Comparison of ENCODE assay signal across 8 cellular contexts in the genomic region with DNA sequence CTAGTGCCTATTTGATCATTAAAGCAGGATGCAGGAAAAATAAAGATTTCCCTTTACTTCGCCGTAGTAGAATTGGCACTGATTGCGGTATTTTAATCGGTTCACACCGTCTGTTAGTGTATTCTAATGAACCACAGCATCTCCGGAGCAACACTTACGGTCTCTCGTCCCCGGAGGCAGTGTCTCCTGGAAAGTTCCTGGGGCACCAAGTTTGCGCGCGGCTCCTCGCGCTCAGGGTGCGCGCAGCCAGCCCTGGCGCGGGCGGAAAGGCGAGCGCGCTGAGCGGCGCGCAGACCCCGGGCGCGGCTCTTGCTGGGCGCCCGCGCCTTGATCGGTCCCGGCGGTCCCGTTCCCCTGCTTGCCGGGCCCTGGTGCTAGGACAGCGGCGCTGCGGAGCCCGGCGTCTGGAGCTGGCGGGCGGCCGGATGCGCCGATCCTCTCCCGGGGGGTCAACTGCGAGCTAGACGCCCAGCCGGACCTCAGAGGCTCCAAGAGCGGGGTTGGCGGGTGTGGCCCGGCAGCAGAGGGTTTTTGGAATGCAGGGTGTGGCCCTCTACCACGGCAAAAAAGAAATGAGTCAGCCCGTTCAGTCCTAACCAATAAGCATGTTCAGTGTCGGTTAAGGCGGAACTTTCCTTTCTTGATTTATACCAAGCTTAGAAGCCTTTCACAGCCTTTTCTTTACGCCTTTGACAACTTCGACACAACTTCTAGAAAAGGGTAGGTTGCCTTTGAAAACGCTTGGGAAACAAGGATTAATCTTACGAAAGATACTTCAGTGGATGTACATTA.
A peak's percentile ranks its signal among the peaks of the same experiment; 100 is the strongest.
DNase-seq lines count a peak whose midpoint lies in the region; ATAC-seq and TF ChIP-seq lines count a peak whose summit lies in the region.

No MANE protein-coding gene starts in this region.

- H3K36me3 ChIP-seq in OCI-LY3 (replicated peaks; ENCODE audit: low read depth, low read length), result no peaks in the 10 kb centered on the region
- H3K36me3 ChIP-seq in urinary bladder (ENCODE audit: insufficient read depth), result no peaks in the 10 kb centered on the region

- H3K27ac Mint-ChIP-seq in activated naive CD4-positive, alpha-beta T cell treated with anti-CD3 and anti-CD28 coated beads, Interleukin-2, amount 10 ng/mL, durations not matched to agents 7 days and 5 days, result peak overlapping the region; percentile 86
- H3K27ac Mint-ChIP-seq in glutamatergic neuron (ENCODE audit: unreplicated experiment), result no peak overlapping the region

- peak overlapping the region; percentile 100 for H3K4me2 ChIP-seq in OCI-LY3 (ENCODE audit: low read length)

- peak overlapping the region; percentile 22; the same call in 1 of the 2 replicates for H2AFZ ChIP-seq in OCI-LY3 (ENCODE audit: low read depth, low read length)

- peaks cover 4% of the 10 kb centered on the region for H3K27me3 Mint-ChIP-seq in activated naive CD4-positive, alpha-beta T cell treated with anti-CD3 and anti-CD28 coated beads, Interleukin-2, amount 10 ng/mL, durations not matched to agents 7 days and 5 days
- no peaks in the 10 kb centered on the region for H3K27me3 Mint-ChIP-seq in glutamatergic neuron (ENCODE audit: unreplicated experiment)

- H3K9me3 ChIP-seq in OCI-LY3 (ENCODE audit: insufficient read depth, low read length), result no peaks in the 10 kb centered on the region

- no peaks in the 10 kb centered on the region; the same call in 1 of the 2 replicates for H4K20me1 ChIP-seq in OCI-LY3 (ENCODE audit: insufficient read depth, low read length)

- peak overlapping the region; percentile 84 for H3K4me3 Mint-ChIP-seq in activated naive CD4-positive, alpha-beta T cell treated with anti-CD3 and anti-CD28 coated beads, Interleukin-2, amount 10 ng/mL, durations not matched to agents 7 days and 5 days
- peak overlapping the region; percentile 83 for H3K4me3 Mint-ChIP-seq in glutamatergic neuron (ENCODE audit: unreplicated experiment)

- under 1% methylated on average over 61 of the region's 61 CpGs for WGBS in urinary bladder

- H3K4me1 ChIP-seq in OCI-LY3 (ENCODE audit: low read length) (peaks cover 32% of the 10 kb centered on the region), urinary bladder (ENCODE audit: insufficient read depth) (no peaks in the 10 kb centered on the region)

- 0 out of 2 replicates have a peak overlapping the region, but pooled peaks have one; percentile 5 for H3K27ac ChIP-seq in OCI-LY3 (ENCODE audit: low read length)
- H3K27ac ChIP-seq in urinary bladder (ENCODE audit: low read depth), result peak overlapping the region; percentile 51

- H3K4me3 ChIP-seq in OCI-LY3 (ENCODE audit: low read length) (peak overlapping the region; percentile 91), urinary bladder (ENCODE audit: low read depth, low read length) (peak overlapping the region; percentile 76)

- peak; percentile 76 for ATAC-seq in GM18517 (IDR thresholded peaks at IDR 0.05; ENCODE audit: unreplicated experiment)
- ATAC-seq in HG02938 (IDR thresholded peaks at IDR 0.05; ENCODE audit: unreplicated experiment), result peak; percentile 79

- DNase-seq in A172 (ENCODE audit: low spot score), result peak; percentile 90
- peak; percentile 69 for DNase-seq in activated naive CD4-positive, alpha-beta T cell treated with anti-CD3 and anti-CD28 coated beads, Interleukin-2, amount 10 ng/mL, durations not matched to agents 7 days and 5 days
- DNase-seq in glutamatergic neuron, result peak; percentile 53
- DNase-seq in occipital lobe (lab: John Stamatoyannopoulos, UW), result peak; percentile 41

- TF ChIP-seq CTCF in OCI-LY3 (IDR thresholded peaks at IDR 0.05; ENCODE audit: low read depth, low read length) (no peak), glutamatergic neuron (IDR thresholded peaks at IDR 0.05; ENCODE audit: partially characterized antibody, unreplicated experiment) (no peak)

- peaks cover 36% of the 10 kb centered on the region for H3K4me1 Mint-ChIP-seq in activated naive CD4-positive, alpha-beta T cell treated with anti-CD3 and anti-CD28 coated beads, Interleukin-2, amount 10 ng/mL, durations not matched to agents 7 days and 5 days
- peaks cover 5% of the 10 kb centered on the region for H3K4me1 Mint-ChIP-seq in glutamatergic neuron (ENCODE audit: low read depth, unreplicated experiment)

- peaks cover 2% of the 10 kb centered on the region for H3K36me3 Mint-ChIP-seq in activated naive CD4-positive, alpha-beta T cell treated with anti-CD3 and anti-CD28 coated beads, Interleukin-2, amount 10 ng/mL, durations not matched to agents 7 days and 5 days
- H3K36me3 Mint-ChIP-seq in glutamatergic neuron (ENCODE audit: unreplicated experiment), result no peaks in the 10 kb centered on the region

- peaks cover 6% of the 10 kb centered on the region for H3K27me3 ChIP-seq in OCI-LY3 (ENCODE audit: low read depth, low read length)

- no peaks in the 10 kb centered on the region for H3K9me3 Mint-ChIP-seq in activated naive CD4-positive, alpha-beta T cell treated with anti-CD3 and anti-CD28 coated beads, Interleukin-2, amount 10 ng/mL, durations not matched to agents 7 days and 5 days
- no peaks in the 10 kb centered on the region for H3K9me3 Mint-ChIP-seq in glutamatergic neuron (ENCODE audit: unreplicated experiment)

- H3K9ac ChIP-seq in OCI-LY3 (ENCODE audit: low read length), result peak overlapping the region; percentile 60

- H3K79me2 ChIP-seq in OCI-LY3 (ENCODE audit: low read length), result 0 out of 2 replicates have a peak, but pooled peaks cover 13% of the 10 kb centered on the region

- CTCF ChIA-PET in activated naive CD4-positive, alpha-beta T cell treated with anti-CD3 and anti-CD28 coated beads, Interleukin-2, amount 10 ng/mL, durations not matched to agents 7 days and 5 days (lab: Charles Lee), result interaction anchor here (1.0 to 1.4 kb wide), 2 partner anchors 105 to 204 kb away, joined by 3 read pairs; no protein-coding TSS in a partner anchor

Comparison
In these comparisons a context has a peak if more than half of its experiments do, and no peak if none do; other contexts are left out.
1. Peak in every context shown above with its lines: DNase-seq, ATAC-seq, H3K4me3 ChIP-seq and H3K27ac ChIP-seq.